In genomic region chr13:36353001-36353400, GRCh38 we compare ENCODE assay signal across 15 cellular contexts. TPM values are rescaled to one million over a fixed set of nuclear protein-coding genes. Genes with fewer than 3 reads are reported as not detected.
DNase-seq lines count a peak whose midpoint lies in the region; ATAC-seq and TF ChIP-seq lines count a peak whose summit lies in the region.
"Had no signal": no experiment of that assay in that cellular context is flagged by ENCODE, and none has a peak within 500 bp of the region (broad histone marks: within the 10 kb centered on the region; RNA-seq: fewer than 3 reads in every experiment).

No MANE protein-coding gene starts in this region.

- H3K4me1 ChIP-seq in OCI-LY3 (ENCODE audit: low read length), result peaks cover 66% of the 10 kb centered on the region
- H3K4me1 ChIP-seq: BLaER1 treated with 17β-estradiol and CSF1 and Interleukin-3, amounts not matched to agents 10 nM and 100 nM had no signal

- H3K79me2 ChIP-seq in OCI-LY3 (ENCODE audit: low read length), result no peaks in the 10 kb centered on the region

- H3K4me2 ChIP-seq in OCI-LY3 (ENCODE audit: low read length), result peak overlapping the region; percentile 40; the same call in 1 of the 2 replicates
- H3K4me2 ChIP-seq: BLaER1 treated with 17β-estradiol and CSF1 and Interleukin-3, amounts not matched to agents 10 nM and 100 nM had no signal

- no peaks in the 10 kb centered on the region for H3K36me3 ChIP-seq in OCI-LY3 (replicated peaks; ENCODE audit: low read depth, low read length)
- H3K36me3 ChIP-seq: BLaER1 treated with 17β-estradiol and CSF1 and Interleukin-3, amounts not matched to agents 10 nM and 100 nM had no signal

- no peaks in the 10 kb centered on the region for H3K27me3 Mint-ChIP-seq in stimulated activated memory B cell treated with anti-CD40 and anti-IgM and Interleukin-4, amounts not matched to agents 10 μg/mL and 1 μg/mL and 100 μg/mL, for 72 hours

- H3K9me3 Mint-ChIP-seq in stimulated activated memory B cell treated with anti-CD40 and anti-IgM and Interleukin-4, amounts not matched to agents 10 μg/mL and 1 μg/mL and 100 μg/mL, for 72 hours, result no peaks in the 10 kb centered on the region

- H3K27me3 ChIP-seq in OCI-LY3 (ENCODE audit: low read depth, low read length), result no peaks in the 10 kb centered on the region
- H3K27me3 ChIP-seq: BLaER1 treated with 17β-estradiol and CSF1 and Interleukin-3, amounts not matched to agents 10 nM and 100 nM had no signal

- ATAC-seq in stimulated activated memory B cell treated with anti-CD40 and anti-IgM and Interleukin-4, amounts not matched to agents 10 μg/mL and 1 μg/mL and 100 μg/mL, for 72 hours, result peak; percentile 31
- no peak for ATAC-seq in HG02678 (IDR thresholded peaks at IDR 0.05; ENCODE audit: unreplicated experiment)

- H3K9ac ChIP-seq in OCI-LY3 (ENCODE audit: low read length), result 0 out of 2 replicates have a peak overlapping the region, but pooled peaks have one; percentile 2
- H3K9ac ChIP-seq: BLaER1 treated with 17β-estradiol and CSF1 and Interleukin-3, amounts not matched to agents 10 nM and 100 nM had no signal

- peak; percentile 48 to 60 for DNase-seq in cardiac fibroblast (ENCODE audit: low read depth in 2 of 2)
- peak; percentile 21 for DNase-seq in foreskin melanocyte
- DNase-seq in NCI-H2171 treated with DMSO at 0.1 percent for 48 hours (lab: John Stamatoyannopoulos, UW), result no peak
- no peak for DNase-seq in mesenteric fat pad (ENCODE audit: low spot score)
- DNase-seq: GOT3, Karpas-422, NCI-H1105 treated with DMSO at 0.1 percent for 48 hours, NCI-H187 treated with DMSO at 0.1 percent for 48 hours, NCI-H2171, NCI-H510A, SIG-M5 had no signal

- H3K27ac ChIP-seq in OCI-LY3 (ENCODE audit: low read length), result peak overlapping the region; percentile 52
- H3K27ac ChIP-seq: BLaER1 treated with 17β-estradiol and CSF1 and Interleukin-3, amounts not matched to agents 10 nM and 100 nM had no signal

- H2AFZ ChIP-seq in OCI-LY3 (ENCODE audit: low read depth, low read length), result peak overlapping the region; percentile 87

- no peak overlapping the region for H3K4me3 ChIP-seq in OCI-LY3 (ENCODE audit: low read length)
- no peak overlapping the region for H3K4me3 ChIP-seq in cardiac fibroblast (replicated peaks in 1 of 2; ENCODE audit: low read depth in 2 of 2, low read length in 2 of 2)
- H3K4me3 ChIP-seq: BLaER1 treated with 17β-estradiol and CSF1 and Interleukin-3, amounts not matched to agents 10 nM and 100 nM had no signal

- H3K36me3 Mint-ChIP-seq in stimulated activated memory B cell treated with anti-CD40 and anti-IgM and Interleukin-4, amounts not matched to agents 10 μg/mL and 1 μg/mL and 100 μg/mL, for 72 hours, result no peaks in the 10 kb centered on the region

- no peaks in the 10 kb centered on the region for H4K20me1 ChIP-seq in OCI-LY3 (ENCODE audit: insufficient read depth, low read length)
- H4K20me1 ChIP-seq: BLaER1 treated with 17β-estradiol and CSF1 and Interleukin-3, amounts not matched to agents 10 nM and 100 nM had no signal

- TF ChIP-seq CTCF in OCI-LY3 (IDR thresholded peaks at IDR 0.05; ENCODE audit: low read depth, low read length) (no peak), cardiac fibroblast (IDR thresholded peaks at IDR 0.05; ENCODE audit: low read depth, low read length) (no peak)

- no peaks in the 10 kb centered on the region for H3K4me1 Mint-ChIP-seq in stimulated activated memory B cell treated with anti-CD40 and anti-IgM and Interleukin-4, amounts not matched to agents 10 μg/mL and 1 μg/mL and 100 μg/mL, for 72 hours

- H3K27ac Mint-ChIP-seq in stimulated activated memory B cell treated with anti-CD40 and anti-IgM and Interleukin-4, amounts not matched to agents 10 μg/mL and 1 μg/mL and 100 μg/mL, for 72 hours, result no peak overlapping the region

- no peak overlapping the region for H3K4me3 Mint-ChIP-seq in stimulated activated memory B cell treated with anti-CD40 and anti-IgM and Interleukin-4, amounts not matched to agents 10 μg/mL and 1 μg/mL and 100 μg/mL, for 72 hours

- no peaks in the 10 kb centered on the region for H3K9me3 ChIP-seq in OCI-LY3 (ENCODE audit: insufficient read depth, low read length)

RNA-seq across cellular contexts. Expression of gene SPART, which starts 6.8 kb away (rescaled TPM):
- 101 TPM for total RNA-seq in mesenteric fat pad

RNA-seq across cellular contexts. Expression of gene CCDC169, which starts 55.4 kb away (rescaled TPM):
- 0.48 TPM for total RNA-seq in mesenteric fat pad

Comparison
In these comparisons a context has a peak if more than half of its experiments do, and no peak if none do; other contexts are left out.
1. DNase-seq: peak in cardiac fibroblast (2 of 2) and foreskin melanocyte (single experiment); none in NCI-H2171 treated with DMSO at 0.1 percent for 48 hours (single experiment) and mesenteric fat pad (single experiment).